ENCODE assay signal across 20 cellular contexts in the genomic region with DNA sequence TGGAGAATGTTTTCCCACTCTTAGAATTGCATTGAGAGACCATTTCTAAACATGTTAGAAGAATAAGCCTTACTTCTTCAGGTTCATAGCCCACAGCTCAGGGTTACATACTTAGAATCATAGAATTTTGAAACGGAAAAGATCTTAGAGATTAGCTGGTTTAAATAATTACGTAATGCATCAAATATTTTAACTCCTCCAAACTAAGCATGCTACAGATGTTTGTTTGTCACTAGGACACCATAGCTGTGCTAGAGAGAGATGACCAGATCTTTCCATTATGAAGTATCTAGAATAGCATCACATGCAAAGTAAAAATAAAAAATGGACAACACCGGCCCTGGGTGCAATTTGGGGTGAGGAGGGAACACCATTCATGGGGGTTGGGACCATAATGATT.
"Had no signal": no experiment of that assay in that cellular context is flagged by ENCODE, and none has a peak within 500 bp of the region (broad histone marks: within the 10 kb centered on the region; RNA-seq: fewer than 3 reads in every experiment).

No MANE protein-coding gene starts in this region.

- H3K4me3 ChIP-seq: adrenal gland, colonic mucosa, gastroesophageal sphincter, heart right ventricle, mucosa of descending colon, smooth muscle cell, suprapubic skin, upper lobe of left lung had no signal

- H3K36me3 ChIP-seq: adrenal gland, colonic mucosa, suprapubic skin, upper lobe of left lung, WERI-Rb-1 had no signal

- H3K9me3 ChIP-seq: adrenal gland, colonic mucosa, gastroesophageal sphincter, heart right ventricle, mucosa of descending colon, suprapubic skin, upper lobe of left lung had no signal

- H3K4me1 ChIP-seq: colonic mucosa, upper lobe of left lung had no signal

- ATAC-seq: activated CD4-positive, alpha-beta T cell treated with anti-CD3 and anti-CD28 coated beads for 36 hours; activated CD8-positive, alpha-beta memory T cell treated with anti-CD3 and anti-CD28 coated beads, Interleukin-2, amount 10 ng/mL, durations not matched to agents 7 days and 5 days; gastroesophageal sphincter; mucosa of descending colon; naive thymus-derived CD8-positive, alpha-beta T cell; T-helper 17 cell had no signal

- DNase-seq: activated CD4-positive, alpha-beta memory T cell treated with anti-CD3 and anti-CD28 coated beads for 36 hours; activated CD4-positive, alpha-beta T cell treated with anti-CD3 and anti-CD28 coated beads for 36 hours; activated CD8-positive, alpha-beta memory T cell treated with anti-CD3 and anti-CD28 coated beads, Interleukin-2, amount 10 ng/mL, durations not matched to agents 7 days and 5 days; activated naive CD4-positive, alpha-beta T cell treated with anti-CD3 and anti-CD28 coated beads, Interleukin-2, amount 50 U/mL, for 16 hours; activated T-cell treated with anti-CD3 and anti-CD28 coated beads, Interleukin-2, amount 50 U/mL, for 1 hour; adrenal gland; colonic mucosa; heart right ventricle; mammary epithelial cell; mucosa of descending colon; naive thymus-derived CD8-positive, alpha-beta T cell; right cardiac atrium; stimulated activated CD4-positive, alpha-beta T cell treated with anti-CD3 and anti-CD28 coated beads, Interleukin-4, amount 100 ng/mL, for 4 hours; T-helper 17 cell; upper lobe of left lung; WERI-Rb-1 had no signal

- FAIRE-seq: islet of Langerhans had no signal

- H3K27me3 ChIP-seq: adrenal gland, colonic mucosa, gastroesophageal sphincter, heart right ventricle, suprapubic skin, upper lobe of left lung had no signal

- H3K4me2 ChIP-seq: smooth muscle cell had no signal

- H3K27ac ChIP-seq: adrenal gland, colonic mucosa, suprapubic skin, upper lobe of left lung, WERI-Rb-1 had no signal
